ENCODE assay signal across 27 cellular contexts in the genomic region with DNA sequence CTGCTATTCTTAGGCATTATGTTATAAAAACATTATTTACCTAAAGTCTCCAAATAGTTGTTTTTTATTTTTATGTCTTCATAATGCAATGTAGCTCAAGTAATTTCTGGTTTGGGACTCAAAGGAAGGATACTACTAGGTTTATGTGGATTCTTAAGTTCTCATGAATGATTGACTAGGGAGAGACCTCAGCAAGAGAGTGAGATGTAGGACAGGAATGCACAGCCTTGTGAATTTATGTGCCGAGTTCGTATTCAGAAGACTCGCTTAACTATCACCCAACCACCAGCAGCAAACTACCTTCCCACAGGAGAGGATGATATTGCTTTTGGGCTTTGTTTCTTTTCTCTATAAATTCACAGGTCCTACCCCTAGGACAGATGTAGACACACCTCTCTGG.
"Had no signal": no experiment of that assay in that cellular context is flagged by ENCODE, and none has a peak within 500 bp of the region (broad histone marks: within the 10 kb centered on the region; RNA-seq: fewer than 3 reads in every experiment).

No MANE protein-coding gene starts in this region.

- H3K27ac ChIP-seq: ascending aorta, body of pancreas, PC-9 had no signal

- H3K4me3 ChIP-seq: ascending aorta, body of pancreas, PC-9 had no signal

- H3K4me1 ChIP-seq: ascending aorta had no signal

- ATAC-seq: activated CD8-positive, alpha-beta memory T cell treated with anti-CD3 and anti-CD28 coated beads, Interleukin-2, amount 10 ng/mL, durations not matched to agents 7 days and 5 days; activated naive CD4-positive, alpha-beta T cell treated with anti-CD3 and anti-CD28 coated beads, Interleukin-2, amount 50 U/mL, for 72 hours; activated naive CD8-positive, alpha-beta T cell treated with anti-CD3 and anti-CD28 coated beads, Interleukin-2, amount 50 U/mL, for 24 hours; body of pancreas; T-helper 17 cell had no signal

- FAIRE-seq: bronchial epithelial cell had no signal

- H3K4me2 ChIP-seq: PC-9 had no signal

- H3K9me3 ChIP-seq: ascending aorta, body of pancreas had no signal

- H3K27ac Mint-ChIP-seq: activated B cell treated with CpG ODN at 0.5 μM for 24 hours; activated CD4-positive, alpha-beta T cell treated with anti-CD3 and anti-CD28 coated beads, Interleukin-2, amount 10 ng/mL, durations not matched to agents 24 days and 14 days; activated CD8-positive, alpha-beta memory T cell treated with anti-CD3 and anti-CD28 coated beads, Interleukin-2, amount 10 ng/mL, durations not matched to agents 7 days and 5 days; activated naive CD4-positive, alpha-beta T cell treated with anti-CD3 and anti-CD28 coated beads, Interleukin-2, amount 50 U/mL, for 72 hours; activated naive CD8-positive, alpha-beta T cell treated with anti-CD3 and anti-CD28 coated beads, Interleukin-2, amount 50 U/mL, for 24 hours; activated T-cell treated with anti-CD3 and anti-CD28 coated beads, Interleukin-2, amount 50 U/mL, for 24 hours; activated T-helper 1 cell treated with anti-CD3 and anti-CD28 coated beads, Interleukin-12 subunit alpha, Interleukin-12 subunit beta, Interleukin-2, Interleukin-4 antibody, amounts not matched to agents 30 ng/mL and 10 ng/mL and 1 ng/mL, durations not matched to agents 14 hours and 24 hours and 36 hours; T-helper 17 cell had no signal

- H2AFZ ChIP-seq: PC-9 had no signal

- H3K4me3 Mint-ChIP-seq: activated B cell treated with CpG ODN at 0.5 μM for 24 hours; activated CD4-positive, alpha-beta T cell treated with anti-CD3 and anti-CD28 coated beads, Interleukin-2, amount 10 ng/mL, durations not matched to agents 24 days and 14 days; activated CD8-positive, alpha-beta memory T cell treated with anti-CD3 and anti-CD28 coated beads, Interleukin-2, amount 10 ng/mL, durations not matched to agents 7 days and 5 days; activated naive CD8-positive, alpha-beta T cell treated with anti-CD3 and anti-CD28 coated beads, Interleukin-2, amount 50 U/mL, for 24 hours; activated T-cell treated with anti-CD3 and anti-CD28 coated beads, Interleukin-2, amount 50 U/mL, for 24 hours; activated T-helper 1 cell treated with anti-CD3 and anti-CD28 coated beads, Interleukin-12 subunit alpha, Interleukin-12 subunit beta, Interleukin-2, Interleukin-4 antibody, amounts not matched to agents 30 ng/mL and 10 ng/mL and 1 ng/mL, durations not matched to agents 14 hours and 24 hours and 36 hours; T-helper 17 cell had no signal

- H3K9me3 Mint-ChIP-seq: activated B cell treated with CpG ODN at 0.5 μM for 24 hours; activated CD4-positive, alpha-beta T cell treated with anti-CD3 and anti-CD28 coated beads, Interleukin-2, amount 10 ng/mL, durations not matched to agents 24 days and 14 days; activated naive CD4-positive, alpha-beta T cell treated with anti-CD3 and anti-CD28 coated beads, Interleukin-2, amount 50 U/mL, for 72 hours; activated naive CD8-positive, alpha-beta T cell treated with anti-CD3 and anti-CD28 coated beads, Interleukin-2, amount 50 U/mL, for 24 hours; activated T-cell treated with anti-CD3 and anti-CD28 coated beads, Interleukin-2, amount 50 U/mL, for 24 hours; activated T-helper 1 cell treated with anti-CD3 and anti-CD28 coated beads, Interleukin-12 subunit alpha, Interleukin-12 subunit beta, Interleukin-2, Interleukin-4 antibody, amounts not matched to agents 30 ng/mL and 10 ng/mL and 1 ng/mL, durations not matched to agents 14 hours and 24 hours and 36 hours had no signal

- H3K4me1 Mint-ChIP-seq: activated B cell treated with CpG ODN at 0.5 μM for 24 hours; activated CD4-positive, alpha-beta T cell treated with anti-CD3 and anti-CD28 coated beads, Interleukin-2, amount 10 ng/mL, durations not matched to agents 24 days and 14 days; activated naive CD8-positive, alpha-beta T cell treated with anti-CD3 and anti-CD28 coated beads, Interleukin-2, amount 50 U/mL, for 24 hours; T-helper 17 cell had no signal

- H3K27me3 ChIP-seq: ascending aorta, body of pancreas had no signal

- H3K36me3 Mint-ChIP-seq: activated CD8-positive, alpha-beta memory T cell treated with anti-CD3 and anti-CD28 coated beads, Interleukin-2, amount 10 ng/mL, durations not matched to agents 7 days and 5 days; activated naive CD4-positive, alpha-beta T cell treated with anti-CD3 and anti-CD28 coated beads, Interleukin-2, amount 50 U/mL, for 72 hours had no signal

- DNase-seq: activated B cell treated with CpG ODN at 0.5 μM for 24 hours; activated CD4-positive, alpha-beta T cell treated with anti-CD3 and anti-CD28 coated beads for 1 hour; activated CD4-positive, alpha-beta T cell treated with anti-CD3 and anti-CD28 coated beads, Interleukin-2, amount 10 ng/mL, durations not matched to agents 24 days and 14 days; activated CD4-positive, alpha-beta T cell treated with anti-CD3 and anti-CD28 coated beads, Interleukin-2, amount 50 U/mL, for 48 hours; activated CD8-positive, alpha-beta memory T cell treated with anti-CD3 and anti-CD28 coated beads, Interleukin-2, amount 10 ng/mL, durations not matched to agents 7 days and 5 days; activated effector memory CD4-positive, alpha-beta T cell treated with Interleukin-2 at 50 U/mL for 16 hours; activated naive CD4-positive, alpha-beta T cell treated with Interleukin-2 at 50 U/mL for 16 hours; activated naive CD8-positive, alpha-beta T cell treated with anti-CD3 and anti-CD28 coated beads, Interleukin-2, amount 50 U/mL, for 24 hours; activated T-cell treated with anti-CD3 and anti-CD28 coated beads, Interleukin-2, amount 50 U/mL, for 24 hours; amniotic stem cell; body of pancreas; central memory CD4-positive, alpha-beta T cell; NCI-H1048; NCI-H146; NCI-H1930; NCI-H2171; NCI-H2227 treated with DMSO at 0.1 percent for 48 hours; NCI-H524 treated with DMSO at 0.1 percent for 48 hours; NCI-H748 treated with DMSO at 0.1 percent for 48 hours; PC-9; SIG-M5; T-helper 17 cell; T-helper 9 cell had no signal
